ENCODE assay signal across 8 cellular contexts in genomic region chr4:102501176-102501634, GRCh38. TPM values are rescaled to one million over a fixed set of nuclear protein-coding genes. Genes with fewer than 3 reads are reported as not detected.
DNase-seq lines count a peak whose midpoint lies in the region; ATAC-seq and TF ChIP-seq lines count a peak whose summit lies in the region.

NFKB1 (plus strand) TSS chr4:102501359; CDS start chr4:102525519, 24,160 bp downstream.

- H3K9me3 Mint-ChIP-seq in activated naive CD8-positive, alpha-beta T cell treated with anti-CD3 and anti-CD28 coated beads for 36 hours, result peaks cover 6% of the 10 kb centered on the region
- no peaks in the 10 kb centered on the region for H3K9me3 Mint-ChIP-seq in progenitor cell of endocrine pancreas (ENCODE audit: low read depth)

- H3K27me3 ChIP-seq in HL-60 (ENCODE audit: insufficient read depth, poor library complexity, severe bottlenecking), result no peaks in the 10 kb centered on the region
- H3K27me3 ChIP-seq in upper lobe of right lung, result no peaks in the 10 kb centered on the region

- H3K4me1 Mint-ChIP-seq in activated naive CD8-positive, alpha-beta T cell treated with anti-CD3 and anti-CD28 coated beads for 36 hours, result peaks cover 15% of the 10 kb centered on the region
- H3K4me1 Mint-ChIP-seq in progenitor cell of endocrine pancreas (ENCODE audit: low read depth), result peaks cover 22% of the 10 kb centered on the region

- no peaks in the 10 kb centered on the region for H3K27me3 Mint-ChIP-seq in activated naive CD8-positive, alpha-beta T cell treated with anti-CD3 and anti-CD28 coated beads for 36 hours
- H3K27me3 Mint-ChIP-seq in progenitor cell of endocrine pancreas, result peaks cover 11% of the 10 kb centered on the region

- peak within 1 kb of the TSS; percentile 94 for H3K27ac ChIP-seq in HL-60 (replicated peaks)
- H3K27ac ChIP-seq in upper lobe of right lung, result peak within 1 kb of the TSS; percentile 98

- H3K9me3 ChIP-seq in upper lobe of right lung, result no peaks in the 10 kb centered on the region

- peak within 1 kb of the TSS; percentile 96 for H3K27ac Mint-ChIP-seq in activated naive CD8-positive, alpha-beta T cell treated with anti-CD3 and anti-CD28 coated beads for 36 hours
- H3K27ac Mint-ChIP-seq in progenitor cell of endocrine pancreas, result peak within 1 kb of the TSS; percentile 99

- H3K4me3 Mint-ChIP-seq in activated naive CD8-positive, alpha-beta T cell treated with anti-CD3 and anti-CD28 coated beads for 36 hours, result peak within 1 kb of the TSS; percentile 81
- H3K4me3 Mint-ChIP-seq in progenitor cell of endocrine pancreas (ENCODE audit: low read depth), result peak within 1 kb of the TSS; percentile 95

- intact Hi-C loops in cardiac septum (cut with DNase I) (loop anchor here (2.0 to 5.0 kb wide), 5 partner anchors 41 to 366 kb away; partner anchors contain the start of genes CISD2 and UBE2D3), upper lobe of right lung (cut with DNase I) (no loop called here)

- no peaks in the 10 kb centered on the region for H3K36me3 ChIP-seq in upper lobe of right lung

- ATAC-seq in GM19455 (IDR thresholded peaks at IDR 0.05; ENCODE audit: unreplicated experiment), result peak; percentile 60
- peak; percentile 73 for ATAC-seq in upper lobe of right lung

- peaks cover 44% of the 10 kb centered on the region for H3K4me1 ChIP-seq in upper lobe of right lung

- H3K4me3 ChIP-seq in HL-60 (replicated peaks; ENCODE audit: insufficient read depth, low read length) (peak within 1 kb of the TSS; percentile 79), upper lobe of right lung (peak within 1 kb of the TSS; percentile 92)

- peaks cover 40% of the 10 kb centered on the region for H3K36me3 Mint-ChIP-seq in activated naive CD8-positive, alpha-beta T cell treated with anti-CD3 and anti-CD28 coated beads for 36 hours
- no peaks in the 10 kb centered on the region for H3K36me3 Mint-ChIP-seq in progenitor cell of endocrine pancreas (ENCODE audit: insufficient read depth)

- TF ChIP-seq CTCF in HL-60 (IDR thresholded peaks at IDR 0.05; ENCODE audit: insufficient read depth, low read length) (no peak), progenitor cell of endocrine pancreas (IDR thresholded peaks at IDR 0.05; ENCODE audit: unreplicated experiment) (no peak), upper lobe of right lung (IDR thresholded peaks at IDR 0.05) (no peak)

- DNase-seq in COLO829 (ENCODE audit: low spot score), result peak; percentile 40
- DNase-seq in HL-60 (ENCODE audit: low read depth in 1 of 2, low spot score in 1 of 2), result peak; percentile 35 to 80
- DNase-seq in SKM-1 (lab: John Stamatoyannopoulos, UW; ENCODE audit: unreplicated experiment), result peak; percentile 84
- DNase-seq in activated naive CD8-positive, alpha-beta T cell treated with anti-CD3 and anti-CD28 coated beads for 36 hours, result peak; percentile 86
- DNase-seq in cardiac septum (ENCODE audit: low spot score), result peak; percentile 88
- no peak for DNase-seq in progenitor cell of endocrine pancreas (ENCODE audit: low spot score, unreplicated experiment)
- DNase-seq in upper lobe of right lung, result peak; percentile 87

RNA-seq across cellular contexts. Expression of gene NFKB1, which starts in this region (rescaled TPM):
- total RNA-seq in activated naive CD8-positive, alpha-beta T cell treated with anti-CD3 and anti-CD28 coated beads for 36 hours, result 100 to 1,000 TPM; 250 to 259 TPM
- total RNA-seq in cardiac septum (28.7 TPM), progenitor cell of endocrine pancreas (25.1 and 27.6 TPM in 2 replicates), upper lobe of right lung (48.8 TPM)
